ENCODE assay signal across 24 cellular contexts in genomic region chr5:122924203-122924602, GRCh38.
DNase-seq lines count a peak whose midpoint lies in the region; ATAC-seq and TF ChIP-seq lines count a peak whose summit lies in the region.
"Had no signal": no experiment of that assay in that cellular context is flagged by ENCODE, and none has a peak within 500 bp of the region (broad histone marks: within the 10 kb centered on the region; RNA-seq: fewer than 3 reads in every experiment).

No MANE protein-coding gene starts in this region.

- H2AFZ ChIP-seq in mammary epithelial cell (ENCODE audit: low read depth, low read length): no peak overlapping the region

- H3K27ac ChIP-seq in mammary epithelial cell (ENCODE audit: insufficient read depth, low read depth, low read length) (no peak overlapping the region), RWPE1 (no peak overlapping the region)
- H3K27ac ChIP-seq: dorsolateral prefrontal cortex, spleen, tibial artery had no signal

- no peak overlapping the region for H3K9ac ChIP-seq in mammary epithelial cell (ENCODE audit: insufficient read depth, low read length)

- BruUV-seq in MCF 10A (replicated peaks; lab: Mats Ljungman, UMichigan) (no TSS peak), mammary epithelial cell (replicated peaks; lab: Mats Ljungman, UMichigan) (no TSS peak)

- H3K79me2 ChIP-seq in mammary epithelial cell (ENCODE audit: insufficient read depth, low read length): peaks cover 65% of the 10 kb centered on the region

- 88% methylated on average over 5 of the region's 5 CpGs for WGBS in mammary epithelial cell (ENCODE audit: low coverage, missing lambda C conversion rate)

- H3K4me3 ChIP-seq in mammary epithelial cell (replicated peaks in 1 of 3; ENCODE audit: insufficient read depth in 1 of 3, low read depth in 2 of 3, low read length in 3 of 3) (no peak overlapping the region), fibroblast of pulmonary artery (replicated peaks; ENCODE audit: low read depth, low read length) (no peak overlapping the region)
- H3K4me3 ChIP-seq: dorsolateral prefrontal cortex, spleen, tibial artery had no signal

- H3K9me3 Mint-ChIP-seq in MCF 10A (ENCODE audit: unreplicated experiment): no peaks in the 10 kb centered on the region
- no peaks in the 10 kb centered on the region for H3K9me3 Mint-ChIP-seq in stimulated activated naive B cell treated with anti-CD40 and anti-IgM and Interleukin-4, amounts not matched to agents 10 μg/mL and 1 μg/mL and 100 μg/mL, for 72 hours
- H3K9me3 Mint-ChIP-seq: activated T-cell treated with anti-CD3 and anti-CD28 coated beads, Interleukin-2, amount 50 U/mL, for 72 hours; naive B cell; stimulated activated naive CD8-positive, alpha-beta T cell treated with anti-CD3 and anti-CD28 coated beads, Interleukin-15, Interleukin-2, amounts not matched to agents 100 ng/mL and 50 ng/mL, for 24 hours had no signal

- H3K9me3 ChIP-seq in mammary epithelial cell (replicated peaks; ENCODE audit: insufficient read depth, low read length): no peaks in the 10 kb centered on the region
- H3K9me3 ChIP-seq: spleen, tibial artery had no signal

- DNase-seq in MCF 10A (ENCODE audit: unreplicated experiment) (peak; percentile 81), mammary epithelial cell (no peak), RWPE1 (ENCODE audit: low spot score) (peak; percentile 37), fibroblast of pulmonary artery (ENCODE audit: low read depth) (peak; percentile 79), OCI-M1 (lab: John Stamatoyannopoulos, UW) (no peak), D341Med (ENCODE audit: low spot score) (no peak), HuH-7 (ENCODE audit: low spot score) (no peak)
- DNase-seq in stimulated activated naive B cell treated with anti-CD40 and anti-IgM and Interleukin-4, amounts not matched to agents 10 μg/mL and 1 μg/mL and 100 μg/mL, for 72 hours: no peak
- DNase-seq: activated naive CD4-positive, alpha-beta T cell treated with anti-CD3 and anti-CD28 coated beads, Interleukin-2, amount 50 U/mL, for 16 hours; activated T-cell treated with anti-CD3 and anti-CD28 coated beads, Interleukin-2, amount 50 U/mL, for 72 hours; C1 segment of cervical spinal cord; dorsolateral prefrontal cortex; KBM-7; kidney glomerular epithelial cell; mesendoderm; naive B cell; NCI-H1048; NCI-H187; occipital lobe; spleen; stimulated activated CD4-positive, alpha-beta T cell treated with anti-CD3 and anti-CD28 coated beads, Interleukin-4, amount 100 ng/mL, for 1 hour; SW 1271; tibial artery had no signal

- no peaks in the 10 kb centered on the region for H3K36me3 Mint-ChIP-seq in MCF 10A (ENCODE audit: insufficient read depth, unreplicated experiment)
- peaks cover 0 to 2% of the 10 kb centered on the region in 2 donors for H3K36me3 Mint-ChIP-seq in stimulated activated naive B cell treated with anti-CD40 and anti-IgM and Interleukin-4, amounts not matched to agents 10 μg/mL and 1 μg/mL and 100 μg/mL, for 72 hours

- POLR2A ChIA-PET in MCF 10A (lab: Yijun Ruan, JAX) (interaction anchor here (0.6 kb wide), 1 partner anchor 101 kb away, joined by 3 read pairs; no protein-coding TSS in a partner anchor), RWPE1 (lab: Yijun Ruan, JAX; ENCODE audit: low non-redundant PET) (no interaction called here)

- H3K27me3 ChIP-seq in mammary epithelial cell (ENCODE audit: insufficient read depth, low read length): no peaks in the 10 kb centered on the region
- H3K27me3 ChIP-seq: dorsolateral prefrontal cortex, spleen, tibial artery had no signal

- no peaks in the 10 kb centered on the region for H3K4me1 ChIP-seq in mammary epithelial cell (ENCODE audit: insufficient read depth, low read length)
- H3K4me1 ChIP-seq: spleen, tibial artery had no signal

- H3K27ac Mint-ChIP-seq in MCF 10A (ENCODE audit: low read depth, unreplicated experiment): no peak overlapping the region
- H3K27ac Mint-ChIP-seq in stimulated activated naive B cell treated with anti-CD40 and anti-IgM and Interleukin-4, amounts not matched to agents 10 μg/mL and 1 μg/mL and 100 μg/mL, for 72 hours: peak overlapping the region; percentile 31
- H3K27ac Mint-ChIP-seq: activated T-cell treated with anti-CD3 and anti-CD28 coated beads, Interleukin-2, amount 50 U/mL, for 72 hours; naive B cell; stimulated activated naive CD8-positive, alpha-beta T cell treated with anti-CD3 and anti-CD28 coated beads, Interleukin-15, Interleukin-2, amounts not matched to agents 100 ng/mL and 50 ng/mL, for 24 hours had no signal

- H3K4me2 ChIP-seq in mammary epithelial cell (ENCODE audit: insufficient read depth, low read depth, low read length): no peak overlapping the region

- peaks cover 6% of the 10 kb centered on the region for H3K4me1 Mint-ChIP-seq in MCF 10A (ENCODE audit: insufficient read depth, unreplicated experiment)
- no peaks in the 10 kb centered on the region for H3K4me1 Mint-ChIP-seq in stimulated activated naive B cell treated with anti-CD40 and anti-IgM and Interleukin-4, amounts not matched to agents 10 μg/mL and 1 μg/mL and 100 μg/mL, for 72 hours
- H3K4me1 Mint-ChIP-seq: naive B cell had no signal

- no peaks in the 10 kb centered on the region for H4K20me1 ChIP-seq in mammary epithelial cell (ENCODE audit: insufficient read depth, low read length)

- H3K27me3 Mint-ChIP-seq in MCF 10A (ENCODE audit: insufficient read depth, unreplicated experiment): no peaks in the 10 kb centered on the region
- H3K27me3 Mint-ChIP-seq in stimulated activated naive B cell treated with anti-CD40 and anti-IgM and Interleukin-4, amounts not matched to agents 10 μg/mL and 1 μg/mL and 100 μg/mL, for 72 hours: no peaks in the 10 kb centered on the region
- H3K27me3 Mint-ChIP-seq: naive B cell; stimulated activated naive CD8-positive, alpha-beta T cell treated with anti-CD3 and anti-CD28 coated beads, Interleukin-15, Interleukin-2, amounts not matched to agents 100 ng/mL and 50 ng/mL, for 24 hours had no signal

- intact Hi-C loops in MCF 10A (cut with micrococcal nuclease): no loop called here
- intact Hi-C loops in mammary epithelial cell (cut with micrococcal nuclease): no loop called here

- dilution Hi-C loops in mammary epithelial cell (cut with HindIII; ENCODE audit: low sequenced_read_pairs): no loop called here

- in situ Hi-C loops in mammary epithelial cell (cut with MboI; ENCODE audit: low sequenced_read_pairs in 2 of 2): no loop called here

- H3K36me3 ChIP-seq in mammary epithelial cell (ENCODE audit: insufficient read depth, low read length): no peaks in the 10 kb centered on the region
- H3K36me3 ChIP-seq: spleen, tibial artery had no signal

- CTCF ChIA-PET in MCF 10A (lab: Yijun Ruan, JAX): interaction anchor here (0.6 to 1.9 kb wide), 3 partner anchors 14 to 29 kb away, joined by 3 to 7 read pairs (median 4); no protein-coding TSS in a partner anchor
- CTCF ChIA-PET in mammary epithelial cell (lab: Charles Lee; ENCODE audit: low non-redundant PET): no interaction called here
- CTCF ChIA-PET in RWPE1 (lab: Yijun Ruan, JAX): interaction anchor here (0.5 kb wide), 1 partner anchor 125 kb away, joined by 3 read pairs; no protein-coding TSS in a partner anchor

- no peak overlapping the region for H3K4me3 Mint-ChIP-seq in MCF 10A (ENCODE audit: unreplicated experiment)
- H3K4me3 Mint-ChIP-seq in stimulated activated naive B cell treated with anti-CD40 and anti-IgM and Interleukin-4, amounts not matched to agents 10 μg/mL and 1 μg/mL and 100 μg/mL, for 72 hours: no peak overlapping the region
- H3K4me3 Mint-ChIP-seq: activated T-cell treated with anti-CD3 and anti-CD28 coated beads, Interleukin-2, amount 50 U/mL, for 72 hours; naive B cell; stimulated activated naive CD8-positive, alpha-beta T cell treated with anti-CD3 and anti-CD28 coated beads, Interleukin-15, Interleukin-2, amounts not matched to agents 100 ng/mL and 50 ng/mL, for 24 hours had no signal

- TF ChIP-seq CTCF in MCF 10A (IDR thresholded peaks at IDR 0.05; ENCODE audit: unreplicated experiment) (no peak), mammary epithelial cell (conservative IDR thresholded peaks at IDR 0.05 in 1 of 2, IDR thresholded peaks at IDR 0.05 in 1 of 2; ENCODE audit: extremely low read depth in 1 of 2, insufficient read depth in 1 of 2, low read depth in 1 of 2, low read length in 2 of 2) (no peak), RWPE1 (conservative IDR thresholded peaks at IDR 0.05; ENCODE audit: low read depth) (no peak), fibroblast of pulmonary artery (IDR thresholded peaks at IDR 0.05; ENCODE audit: low read length, missing control alignments) (no peak)

- ATAC-seq in stimulated activated naive B cell treated with anti-CD40 and anti-IgM and Interleukin-4, amounts not matched to agents 10 μg/mL and 1 μg/mL and 100 μg/mL, for 72 hours (replicated peaks): no peak
- ATAC-seq: activated T-cell treated with anti-CD3 and anti-CD28 coated beads, Interleukin-2, amount 50 U/mL, for 72 hours had no signal

Comparison
In these comparisons a context has a peak if more than half of its experiments do, and no peak if none do; other contexts are left out.
1. DNase-seq: peak in MCF 10A (single experiment), RWPE1 (single experiment) and fibroblast of pulmonary artery (single experiment); none in mammary epithelial cell (single experiment), stimulated activated naive B cell treated with anti-CD40 and anti-IgM and Interleukin-4, amounts not matched to agents 10 μg/mL and 1 μg/mL and 100 μg/mL, for 72 hours (single experiment), OCI-M1 (single experiment), D341Med (single experiment) and HuH-7 (single experiment).